In genomic region chr17:72345083-72345482, GRCh38 we compare ENCODE assay signal across 17 cellular contexts.
A peak's percentile ranks its signal among the peaks of the same experiment; 100 is the strongest.
DNase-seq lines count a peak whose midpoint lies in the region; FAIRE-seq and TF ChIP-seq lines count a peak whose summit lies in the region.
"Had no signal": no experiment of that assay in that cellular context is flagged by ENCODE, and none has a peak within 500 bp of the region (broad histone marks: within the 10 kb centered on the region; RNA-seq: fewer than 3 reads in every experiment).

No MANE protein-coding gene starts in this region.

- no peak overlapping the region for H2AK5ac ChIP-seq in mesendoderm (ENCODE audit: low read length)

- H3K4me1 Mint-ChIP-seq in astrocyte (ENCODE audit: low read depth, unreplicated experiment): peaks cover 24% of the 10 kb centered on the region
- H3K4me1 Mint-ChIP-seq: B cell had no signal

- WGBS in mesendoderm (ENCODE audit: extremely low coverage, insufficient coverage, low lambda C conversion rate): no CpG with 5 or more reads among the region's 3 CpGs

- H3K9me2 ChIP-seq in MM.1S (replicated peaks; ENCODE audit: insufficient read depth, low read length): no peaks in the 10 kb centered on the region

- H3K79me2 ChIP-seq in astrocyte (ENCODE audit: insufficient read depth, low read length): no peaks in the 10 kb centered on the region
- no peaks in the 10 kb centered on the region for H3K79me2 ChIP-seq in mesendoderm (ENCODE audit: control insufficient read depth, insufficient read depth, low read length)
- H3K79me2 ChIP-seq in MM.1S (ENCODE audit: low read length): no peaks in the 10 kb centered on the region

- no peaks in the 10 kb centered on the region for H3K79me1 ChIP-seq in mesendoderm (ENCODE audit: low read length)

- no peak overlapping the region for H2BK120ac ChIP-seq in mesendoderm (ENCODE audit: low read depth, low read length)

- no peak overlapping the region for H3K4me3 Mint-ChIP-seq in astrocyte (ENCODE audit: unreplicated experiment)
- H3K4me3 Mint-ChIP-seq: B cell; CD4-positive, alpha-beta T cell had no signal

- H3K4me2 ChIP-seq in astrocyte (ENCODE audit: low read length) (no peak overlapping the region), mesendoderm (ENCODE audit: low read length) (no peak overlapping the region), MM.1S (ENCODE audit: low read depth, low read length) (no peak overlapping the region)

- H2AFZ ChIP-seq in astrocyte (ENCODE audit: low read depth, low read length) (no peak overlapping the region), MM.1S (ENCODE audit: low read length) (no peak overlapping the region)

- intact Hi-C loops in ascending aorta (cut with DNase I): no loop called here

- no peak overlapping the region for H4K5ac ChIP-seq in mesendoderm (ENCODE audit: low read length)

- H3K9me3 ChIP-seq in astrocyte (ENCODE audit: insufficient read depth, low read depth, low read length) (no peaks in the 10 kb centered on the region), MM.1S (replicated peaks; ENCODE audit: insufficient read depth, low read length) (no peaks in the 10 kb centered on the region), ascending aorta (no peaks in the 10 kb centered on the region)

- H3K27me3 Mint-ChIP-seq in astrocyte (ENCODE audit: low read depth, unreplicated experiment): no peaks in the 10 kb centered on the region

- H3K4ac ChIP-seq in mesendoderm (ENCODE audit: low read depth, low read length): no peak overlapping the region

- H3K27ac ChIP-seq in astrocyte (ENCODE audit: low read depth, low read length) (no peak overlapping the region), mesendoderm (ENCODE audit: low read depth, low read length) (no peak overlapping the region), MM.1S (ENCODE audit: low read length) (no peak overlapping the region), ascending aorta (no peak overlapping the region)

- H2BK5ac ChIP-seq in mesendoderm (ENCODE audit: low read length): no peak overlapping the region

- H3K23ac ChIP-seq in mesendoderm (ENCODE audit: low read length): no peak overlapping the region

- H3K27ac Mint-ChIP-seq in astrocyte (ENCODE audit: unreplicated experiment): peak overlapping the region; percentile 21
- H3K27ac Mint-ChIP-seq: B cell; CD4-positive, alpha-beta T cell had no signal

- H3K36me3 ChIP-seq in astrocyte (ENCODE audit: insufficient read depth, low read length): no peaks in the 10 kb centered on the region
- H3K36me3 ChIP-seq in mesendoderm (ENCODE audit: control insufficient read depth, insufficient read depth, low read length): no peaks in the 10 kb centered on the region
- H3K36me3 ChIP-seq in MM.1S (replicated peaks; ENCODE audit: insufficient read depth, low read length): no peaks in the 10 kb centered on the region
- H3K36me3 ChIP-seq in ascending aorta: no peaks in the 10 kb centered on the region

- DNase-seq in A172 (ENCODE audit: low spot score): peak; percentile 42
- DNase-seq in HTR-8/SVneo (ENCODE audit: insufficient read length, low spot score): no peak
- DNase-seq in astrocyte (ENCODE audit: low read depth): no peak
- peak; percentile 66 for DNase-seq in mesendoderm
- no peak for DNase-seq in GM03348 (ENCODE audit: low spot score)
- DNase-seq in MM.1S: no peak
- no peak for DNase-seq in stimulated activated CD4-positive, alpha-beta T cell treated with anti-CD3 and anti-CD28 coated beads, Interleukin-12 subunit alpha, Interleukin-12 subunit beta, amount 100 ng/mL, for 4 hours
- DNase-seq in ascending aorta (ENCODE audit: low spot score in 2 of 2): no peak
- DNase-seq: C1 segment of cervical spinal cord; Calu3; CD4-positive, alpha-beta T cell; DMS 273 treated with DMSO at 0.1 percent for 48 hours; HCEC 1CT had no signal

- no peaks in the 10 kb centered on the region for H4K20me1 ChIP-seq in astrocyte (ENCODE audit: insufficient read depth, low read length)
- no peaks in the 10 kb centered on the region for H4K20me1 ChIP-seq in MM.1S (ENCODE audit: insufficient read depth, low read length)

- no peak overlapping the region for H4K8ac ChIP-seq in mesendoderm (ENCODE audit: low read depth, low read length)

- H3K4me1 ChIP-seq in astrocyte (ENCODE audit: insufficient read depth, low read length) (peaks cover 35% of the 10 kb centered on the region), mesendoderm (ENCODE audit: control insufficient read depth, low read depth, low read length) (peaks cover 2% of the 10 kb centered on the region), MM.1S (ENCODE audit: low read length) (no peaks in the 10 kb centered on the region), ascending aorta (no peaks in the 10 kb centered on the region)

- H3K56ac ChIP-seq in mesendoderm (ENCODE audit: low read length): no peak overlapping the region

- H2BK15ac ChIP-seq in mesendoderm (replicated peaks; ENCODE audit: low read depth): no peak overlapping the region

- no peaks in the 10 kb centered on the region for H3F3A ChIP-seq in MM.1S (ENCODE audit: insufficient read depth, low read length)

- no peak overlapping the region for H3K18ac ChIP-seq in mesendoderm (ENCODE audit: low read length)

- H3K9ac ChIP-seq in astrocyte (ENCODE audit: low read length) (no peak overlapping the region), mesendoderm (ENCODE audit: low read length) (no peak overlapping the region), MM.1S (ENCODE audit: low read length) (no peak overlapping the region)

- TF ChIP-seq CTCF in astrocyte (IDR thresholded peaks at IDR 0.05; ENCODE audit: insufficient read depth, low read depth, low read length) (no peak), MM.1S (IDR thresholded peaks at IDR 0.05; ENCODE audit: low read length) (no peak), ascending aorta (IDR thresholded peaks at IDR 0.05) (no peak)

- peaks cover 5% of the 10 kb centered on the region for H3K36me3 Mint-ChIP-seq in astrocyte (ENCODE audit: low read depth, unreplicated experiment)

- H3K27me3 ChIP-seq in astrocyte (ENCODE audit: insufficient read depth, low read length) (no peaks in the 10 kb centered on the region), mesendoderm (ENCODE audit: insufficient read depth, low read length, poor library complexity) (no peaks in the 10 kb centered on the region), MM.1S (replicated peaks; ENCODE audit: insufficient read depth, low read length) (no peaks in the 10 kb centered on the region), ascending aorta (no peaks in the 10 kb centered on the region)

- H3K4me3 ChIP-seq in astrocyte (ENCODE audit: insufficient read depth, low read depth, low read length): no peak overlapping the region
- no peak overlapping the region for H3K4me3 ChIP-seq in mesendoderm (ENCODE audit: low read length)
- no peak overlapping the region for H3K4me3 ChIP-seq in MM.1S (ENCODE audit: low read length)
- no peak overlapping the region for H3K4me3 ChIP-seq in ascending aorta
- H3K4me3 ChIP-seq: GM12878 had no signal

- FAIRE-seq in HTR-8/SVneo (lab: Jason Lieb, UNC) (peak; percentile 13), astrocyte (lab: Jason Lieb, UNC) (no peak)
- FAIRE-seq: A204.1, GM12878, GM18507 had no signal

- peaks cover 2% of the 10 kb centered on the region for H3K9me3 Mint-ChIP-seq in astrocyte (ENCODE audit: unreplicated experiment)

Comparison
In these comparisons a context has a peak if more than half of its experiments do, and no peak if none do; other contexts are left out.
1. DNase-seq: peak in A172 (single experiment) and mesendoderm (single experiment); none in HTR-8/SVneo (single experiment), astrocyte (single experiment), GM03348 (single experiment), MM.1S (single experiment), stimulated activated CD4-positive, alpha-beta T cell treated with anti-CD3 and anti-CD28 coated beads, Interleukin-12 subunit alpha, Interleukin-12 subunit beta, amount 100 ng/mL, for 4 hours (single experiment) and ascending aorta (0 of 2).